Comparison of ENCODE assay signal across 13 cellular contexts in the genomic region with DNA sequence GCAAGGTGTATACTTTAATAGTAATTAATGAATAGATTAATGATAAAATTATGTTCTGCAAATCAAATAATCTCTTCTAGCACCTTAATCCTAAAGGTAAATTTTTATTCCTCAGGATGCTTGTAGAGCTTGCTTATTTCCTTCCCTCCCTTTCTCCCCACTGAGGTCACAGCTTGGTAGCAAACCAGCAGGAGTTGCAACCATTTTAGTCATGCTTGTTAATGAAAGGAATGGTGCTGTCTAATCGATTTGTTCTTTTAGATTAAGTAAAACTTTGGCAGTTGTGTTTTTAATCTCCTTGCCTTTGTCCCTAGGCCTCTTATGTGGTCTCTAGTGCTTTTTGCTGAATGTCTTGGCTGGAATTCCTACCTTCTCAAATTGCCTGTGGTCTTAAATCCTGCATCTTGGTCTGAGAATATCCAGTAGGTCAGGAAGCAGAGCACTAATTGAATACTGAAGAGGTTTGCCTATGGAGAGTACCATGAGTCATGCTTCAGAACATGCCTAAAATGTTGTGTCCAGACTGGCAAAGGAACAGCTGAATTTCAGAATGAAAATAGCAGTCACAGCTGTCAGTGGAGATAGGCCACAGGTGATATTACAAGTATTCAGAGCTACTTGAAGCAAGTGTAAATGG. TPM values are rescaled to one million over a fixed set of nuclear protein-coding genes. Genes with fewer than 3 reads are reported as not detected.
DNase-seq lines count a peak whose midpoint lies in the region; ATAC-seq and TF ChIP-seq lines count a peak whose summit lies in the region.
"Had no signal": no experiment of that assay in that cellular context is flagged by ENCODE, and none has a peak within 500 bp of the region (broad histone marks: within the 10 kb centered on the region; RNA-seq: fewer than 3 reads in every experiment).

No MANE protein-coding gene starts in this region.

- no peaks in the 10 kb centered on the region for H3K36me3 ChIP-seq in BJ (ENCODE audit: control insufficient read depth, insufficient read depth, low read length)
- H3K36me3 ChIP-seq in body of pancreas (replicated peaks in 1 of 2; ENCODE audit: insufficient read depth in 1 of 2, low read depth in 2 of 2): no peaks in the 10 kb centered on the region

- H3K4me3 ChIP-seq in BJ (ENCODE audit: low read depth, low read length) (no peak overlapping the region), body of pancreas (no peak overlapping the region)
- H3K4me3 ChIP-seq: GM12878, SK-N-MC had no signal

- H3K9me3 ChIP-seq in body of pancreas: no peaks in the 10 kb centered on the region

- no peak overlapping the region for H3K27ac Mint-ChIP-seq in activated naive CD4-positive, alpha-beta T cell treated with anti-CD3 and anti-CD28 coated beads for 36 hours
- H3K27ac Mint-ChIP-seq: activated CD8-positive, alpha-beta memory T cell treated with anti-CD3 and anti-CD28 coated beads, Interleukin-2, amount 10 ng/mL, durations not matched to agents 7 days and 5 days had no signal

- H3K27ac ChIP-seq in body of pancreas: peak overlapping the region in 3 of 4 donors; percentile 12 to 50 (median 48)
- H3K27ac ChIP-seq: C4-2B, SK-N-MC had no signal

- H3K27me3 Mint-ChIP-seq in activated naive CD4-positive, alpha-beta T cell treated with anti-CD3 and anti-CD28 coated beads for 36 hours (ENCODE audit: low read depth): peaks cover 2% of the 10 kb centered on the region
- H3K27me3 Mint-ChIP-seq: activated CD8-positive, alpha-beta memory T cell treated with anti-CD3 and anti-CD28 coated beads, Interleukin-2, amount 10 ng/mL, durations not matched to agents 7 days and 5 days had no signal

- CTCF ChIA-PET in BJ (lab: Yijun Ruan, JAX): no interaction called here
- CTCF ChIA-PET in activated naive CD4-positive, alpha-beta T cell treated with anti-CD3 and anti-CD28 coated beads for 36 hours (lab: Charles Lee): interaction anchor here (1.4 kb wide), 1 partner anchor 36 kb away, joined by 5 read pairs; a partner anchor contains a TSS

- 10 to 24% methylated on average over 1 of the region's 1 CpG for WGBS in body of pancreas, 2 donors

- intact Hi-C loops in body of pancreas (cut with DNase I): no loop called here
- intact Hi-C loops in activated naive CD4-positive, alpha-beta T cell treated with anti-CD3 and anti-CD28 coated beads for 36 hours (cut with micrococcal nuclease): no loop called here

- DNase-seq in BJ (ENCODE audit: low read depth) (peak; percentile 42), HT1080 (ENCODE audit: low read depth) (peak; percentile 67), body of pancreas (peak in 1 of 4 donors; percentile 3), kidney tubule cell (ENCODE audit: low spot score) (peak; percentile 48), NOMO-1 treated with dmso at 0.1 percent for 144 hours (lab: John Stamatoyannopoulos, UW; ENCODE audit: unreplicated experiment) (no peak)
- DNase-seq in activated naive CD4-positive, alpha-beta T cell treated with anti-CD3 and anti-CD28 coated beads for 36 hours: no peak
- DNase-seq in stimulated activated naive CD8-positive, alpha-beta T cell treated with anti-CD3 and anti-CD28 coated beads, Interleukin-15, Interleukin-2, amounts not matched to agents 100 U/mL and 50 U/mL, for 24 hours: no peak
- DNase-seq: activated CD8-positive, alpha-beta memory T cell treated with anti-CD3 and anti-CD28 coated beads, Interleukin-2, amount 10 ng/mL, durations not matched to agents 7 days and 5 days; NCI-H1048 had no signal

- H3K9me3 Mint-ChIP-seq in activated naive CD4-positive, alpha-beta T cell treated with anti-CD3 and anti-CD28 coated beads for 36 hours: no peaks in the 10 kb centered on the region

- H3K4me1 ChIP-seq in body of pancreas: peaks cover 26% of the 10 kb centered on the region

- POLR2A ChIA-PET in BJ (lab: Charles Lee): no interaction called here

- no peak for TF ChIP-seq CTCF in BJ (IDR thresholded peaks at IDR 0.05; ENCODE audit: insufficient read depth, low read depth, low read length)
- no peak for TF ChIP-seq CTCF in body of pancreas (IDR thresholded peaks at IDR 0.05)

- no peak for TF ChIP-seq POLR2A in body of pancreas (IDR thresholded peaks at IDR 0.05)

- peak; percentile 53 for ATAC-seq in body of pancreas
- no peak for ATAC-seq in GM21447 (IDR thresholded peaks at IDR 0.05; ENCODE audit: unreplicated experiment)
- ATAC-seq in stimulated activated naive CD8-positive, alpha-beta T cell treated with anti-CD3 and anti-CD28 coated beads, Interleukin-15, Interleukin-2, amounts not matched to agents 100 U/mL and 50 U/mL, for 24 hours: no peak
- ATAC-seq: activated CD8-positive, alpha-beta memory T cell treated with anti-CD3 and anti-CD28 coated beads, Interleukin-2, amount 10 ng/mL, durations not matched to agents 7 days and 5 days; GM12878 had no signal

- H3K36me3 Mint-ChIP-seq in activated naive CD4-positive, alpha-beta T cell treated with anti-CD3 and anti-CD28 coated beads for 36 hours (ENCODE audit: low read depth): no peaks in the 10 kb centered on the region
- H3K36me3 Mint-ChIP-seq: activated CD8-positive, alpha-beta memory T cell treated with anti-CD3 and anti-CD28 coated beads, Interleukin-2, amount 10 ng/mL, durations not matched to agents 7 days and 5 days had no signal

- no peaks in the 10 kb centered on the region for H3K4me1 Mint-ChIP-seq in activated naive CD4-positive, alpha-beta T cell treated with anti-CD3 and anti-CD28 coated beads for 36 hours (ENCODE audit: low read depth)
- H3K4me1 Mint-ChIP-seq: activated CD8-positive, alpha-beta memory T cell treated with anti-CD3 and anti-CD28 coated beads, Interleukin-2, amount 10 ng/mL, durations not matched to agents 7 days and 5 days had no signal

- H3K27me3 ChIP-seq in BJ (ENCODE audit: control insufficient read depth, insufficient read depth, low read length) (no peaks in the 10 kb centered on the region), body of pancreas (no peaks in the 10 kb centered on the region)

- no peak overlapping the region for H3K4me3 Mint-ChIP-seq in activated naive CD4-positive, alpha-beta T cell treated with anti-CD3 and anti-CD28 coated beads for 36 hours
- H3K4me3 Mint-ChIP-seq: activated CD8-positive, alpha-beta memory T cell treated with anti-CD3 and anti-CD28 coated beads, Interleukin-2, amount 10 ng/mL, durations not matched to agents 7 days and 5 days had no signal

RNA-seq across cellular contexts. Expression of a gene that starts 36.3 kb away (rescaled TPM):
- polyA plus RNA-seq in BJ (2011; rRNA removed): 11.1 and 15.6 TPM in 2 replicates
- polyA minus RNA-seq in BJ (2011; rRNA and poly(A)+ RNA removed): 3.7 and 4.2 TPM in 2 replicates
- total RNA-seq in HT1080 (2014; rRNA removed; shearing (Covaris generic)): 10.5 and 14.1 TPM in 2 replicates
- 16.1 and 16.6 TPM in 2 replicates for polyA plus RNA-seq in HT1080 (2015; cell fraction: cytosol; rRNA removed)
- polyA plus RNA-seq in HT1080 (2015; cell fraction: nucleus; rRNA removed): 30.9 and 36.5 TPM in 2 replicates
- 10 to 100 TPM; 13.5 to 20.8 TPM for total RNA-seq in body of pancreas
- total RNA-seq in activated naive CD4-positive, alpha-beta T cell treated with anti-CD3 and anti-CD28 coated beads for 36 hours: 10 to 100 TPM; 11.4 to 12.4 TPM

Comparison
In these comparisons a context has a peak if more than half of its experiments do, and no peak if none do; other contexts are left out.
1. DNase-seq: peak in BJ (single experiment), HT1080 (single experiment) and kidney tubule cell (single experiment); none in NOMO-1 treated with dmso at 0.1 percent for 144 hours (single experiment), activated naive CD4-positive, alpha-beta T cell treated with anti-CD3 and anti-CD28 coated beads for 36 hours (single experiment) and stimulated activated naive CD8-positive, alpha-beta T cell treated with anti-CD3 and anti-CD28 coated beads, Interleukin-15, Interleukin-2, amounts not matched to agents 100 U/mL and 50 U/mL, for 24 hours (single experiment).